1 cellular context compared by ENCODE assay signal in the genomic region with DNA sequence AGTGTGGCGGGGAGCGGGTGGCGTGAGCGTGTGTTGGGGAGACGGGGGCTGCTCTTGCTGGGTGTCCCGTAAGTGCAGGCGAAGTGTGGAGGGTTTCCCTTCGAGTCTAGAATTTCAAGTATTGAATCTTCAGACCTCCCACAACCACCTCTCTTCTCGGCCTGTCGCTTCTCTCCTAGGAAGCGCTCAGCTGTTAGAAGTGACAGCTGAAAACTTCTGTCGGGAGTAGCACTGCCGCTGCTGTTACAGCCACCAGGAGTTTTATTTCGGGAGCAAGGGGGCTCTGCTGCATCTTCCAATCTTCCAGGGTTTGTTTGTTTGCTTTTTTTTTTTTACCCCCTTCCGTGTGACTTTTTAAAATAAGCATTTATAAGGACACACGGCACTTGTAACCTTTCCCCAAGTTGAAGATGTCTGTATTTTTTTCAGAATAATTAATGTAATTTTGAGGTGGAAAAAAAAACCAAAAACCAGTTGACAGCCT.
TF ChIP-seq lines count a peak whose summit lies in the region.

No MANE protein-coding gene starts in this region.

TF ChIP-seq in HCT116, 20 proteins besides CTCF, POLR2A, EP300 and RAD21 (continued from another document):
- TF ChIP-seq, protein P1, sequence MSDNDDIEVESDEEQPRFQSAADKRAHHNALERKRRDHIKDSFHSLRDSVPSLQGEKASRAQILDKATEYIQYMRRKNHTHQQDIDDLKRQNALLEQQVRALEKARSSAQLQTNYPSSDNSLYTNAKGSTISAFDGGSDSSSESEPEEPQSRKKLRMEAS (IDR thresholded peaks at IDR 0.05): no peak
- no peak for TF ChIP-seq EZH2phosphoT487 (IDR thresholded peaks at IDR 0.05; ENCODE audit: borderline replicate concordance)
- no peak for TF ChIP-seq ZNF274 (IDR thresholded peaks at IDR 0.05; ENCODE audit: low read depth, low read length)
- TF ChIP-seq, protein P2, sequence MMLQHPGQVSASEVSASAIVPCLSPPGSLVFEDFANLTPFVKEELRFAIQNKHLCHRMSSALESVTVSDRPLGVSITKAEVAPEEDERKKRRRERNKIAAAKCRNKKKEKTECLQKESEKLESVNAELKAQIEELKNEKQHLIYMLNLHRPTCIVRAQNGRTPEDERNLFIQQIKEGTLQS (IDR thresholded peaks at IDR 0.05): no peak
- no peak for TF ChIP-seq EZH2 (IDR thresholded peaks at IDR 0.05)
- no peak for TF ChIP-seq FOSL1 (IDR thresholded peaks at IDR 0.05; ENCODE audit: low read depth)
- TF ChIP-seq EGR1 (IDR thresholded peaks at IDR 0.05; ENCODE audit: low read depth): no peak
TF ChIP-seq in HCT116: peak in this region for 0.
